8 cellular contexts compared by ENCODE assay signal in the genomic region with DNA sequence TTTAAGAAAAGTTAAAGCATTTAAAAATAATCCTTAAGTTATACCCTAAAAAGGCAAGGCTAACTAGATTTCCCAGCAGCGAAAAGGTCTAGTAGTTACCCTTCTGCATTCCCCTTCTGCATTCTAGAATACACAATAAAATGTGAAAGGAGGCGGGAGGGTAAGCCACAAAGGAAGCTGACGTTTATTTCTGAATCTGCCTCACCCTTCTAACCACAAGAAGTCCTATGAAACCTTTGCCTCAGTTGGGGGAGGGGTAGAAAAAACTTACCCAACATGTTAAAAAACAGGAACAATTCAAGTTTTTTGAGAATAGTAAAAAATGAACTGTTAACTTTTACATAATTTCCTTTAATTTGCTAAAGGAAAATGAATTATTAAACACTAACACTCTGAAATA. TPM values are rescaled to one million over a fixed set of nuclear protein-coding genes. Genes with fewer than 3 reads are reported as not detected.
DNase-seq lines count a peak whose midpoint lies in the region; ATAC-seq lines count a peak whose summit lies in the region.

No MANE protein-coding gene starts in this region.

- in situ Hi-C loops in HAP-1 (cut with MboI; ENCODE audit: low sequenced_read_pairs) = no loop called here

- H3K9me3 Mint-ChIP-seq in activated CD4-positive, alpha-beta T cell treated with anti-CD3 and anti-CD28 coated beads, Interleukin-2, amount 10 ng/mL, durations not matched to agents 7 days and 5 days = no peaks in the 10 kb centered on the region
- H3K9me3 Mint-ChIP-seq in stimulated activated memory B cell treated with anti-CD40 and anti-IgM and Interleukin-4, amounts not matched to agents 10 μg/mL and 1 μg/mL and 100 μg/mL, for 72 hours = no peaks in the 10 kb centered on the region

- no peaks in the 10 kb centered on the region; the same call in 1 of the 2 replicates for H3K36me3 ChIP-seq in HAP-1 (replicated peaks)

- peak; percentile 94 for ATAC-seq in stimulated activated memory B cell treated with anti-CD40 and anti-IgM and Interleukin-4, amounts not matched to agents 10 μg/mL and 1 μg/mL and 100 μg/mL, for 72 hours

- peak overlapping the region; percentile 95 for H3K27ac Mint-ChIP-seq in activated CD4-positive, alpha-beta T cell treated with anti-CD3 and anti-CD28 coated beads, Interleukin-2, amount 10 ng/mL, durations not matched to agents 7 days and 5 days
- peak overlapping the region; percentile 37 for H3K27ac Mint-ChIP-seq in stimulated activated memory B cell treated with anti-CD40 and anti-IgM and Interleukin-4, amounts not matched to agents 10 μg/mL and 1 μg/mL and 100 μg/mL, for 72 hours

- H3K36me3 Mint-ChIP-seq in activated CD4-positive, alpha-beta T cell treated with anti-CD3 and anti-CD28 coated beads, Interleukin-2, amount 10 ng/mL, durations not matched to agents 7 days and 5 days (ENCODE audit: low read depth) = peaks cover 86% of the 10 kb centered on the region
- peaks cover 65% of the 10 kb centered on the region for H3K36me3 Mint-ChIP-seq in stimulated activated memory B cell treated with anti-CD40 and anti-IgM and Interleukin-4, amounts not matched to agents 10 μg/mL and 1 μg/mL and 100 μg/mL, for 72 hours

- POLR2A ChIA-PET in activated CD4-positive, alpha-beta T cell treated with anti-CD3 and anti-CD28 coated beads, Interleukin-2, amount 10 ng/mL, durations not matched to agents 7 days and 5 days (lab: Charles Lee) = interaction anchor here (2.0 kb wide), 1 partner anchor 16 kb away, joined by 6 read pairs; no protein-coding TSS in a partner anchor

- H3K9me3 ChIP-seq in HAP-1 = no peaks in the 10 kb centered on the region

- peak overlapping the region; percentile 68 for H3K4me3 Mint-ChIP-seq in activated CD4-positive, alpha-beta T cell treated with anti-CD3 and anti-CD28 coated beads, Interleukin-2, amount 10 ng/mL, durations not matched to agents 7 days and 5 days
- peak overlapping the region; percentile 15 for H3K4me3 Mint-ChIP-seq in stimulated activated memory B cell treated with anti-CD40 and anti-IgM and Interleukin-4, amounts not matched to agents 10 μg/mL and 1 μg/mL and 100 μg/mL, for 72 hours

- peak; percentile 52 to 61 for DNase-seq in activated CD4-positive, alpha-beta T cell treated with anti-CD3 and anti-CD28 coated beads for 4 hours
- DNase-seq in activated CD4-positive, alpha-beta T cell treated with anti-CD3 and anti-CD28 coated beads for 1 hour = no peak
- DNase-seq in HAP-1 (ENCODE audit: low spot score in 2 of 2) (peak; percentile 33 to 72), KG1 (lab: John Stamatoyannopoulos, UW) (peak; percentile 88), globus pallidus (ENCODE audit: low spot score) (peak; percentile 43), NCI-H2171 treated with DMSO at 0.1 percent for 48 hours (lab: John Stamatoyannopoulos, UW) (no peak)
- DNase-seq in activated CD4-positive, alpha-beta T cell treated with anti-CD3 and anti-CD28 coated beads, Interleukin-2, amount 10 ng/mL, durations not matched to agents 7 days and 5 days = peak; percentile 86

- no peak overlapping the region for H3K4me3 ChIP-seq in HAP-1

- peaks cover 6% of the 10 kb centered on the region for H3K4me1 ChIP-seq in HAP-1

- CTCF ChIA-PET in activated CD4-positive, alpha-beta T cell treated with anti-CD3 and anti-CD28 coated beads, Interleukin-2, amount 10 ng/mL, durations not matched to agents 7 days and 5 days (lab: Charles Lee) = interaction anchor here (0.8 to 3.3 kb wide), 4 partner anchors 16 to 116 kb away, joined by 3 to 11 read pairs (median 4); no protein-coding TSS in a partner anchor

- H3K4me1 Mint-ChIP-seq in activated CD4-positive, alpha-beta T cell treated with anti-CD3 and anti-CD28 coated beads, Interleukin-2, amount 10 ng/mL, durations not matched to agents 7 days and 5 days = peaks cover 71% of the 10 kb centered on the region
- H3K4me1 Mint-ChIP-seq in stimulated activated memory B cell treated with anti-CD40 and anti-IgM and Interleukin-4, amounts not matched to agents 10 μg/mL and 1 μg/mL and 100 μg/mL, for 72 hours = peaks cover 56% of the 10 kb centered on the region

- no peaks in the 10 kb centered on the region for H3K27me3 Mint-ChIP-seq in activated CD4-positive, alpha-beta T cell treated with anti-CD3 and anti-CD28 coated beads, Interleukin-2, amount 10 ng/mL, durations not matched to agents 7 days and 5 days
- no peaks in the 10 kb centered on the region for H3K27me3 Mint-ChIP-seq in stimulated activated memory B cell treated with anti-CD40 and anti-IgM and Interleukin-4, amounts not matched to agents 10 μg/mL and 1 μg/mL and 100 μg/mL, for 72 hours

- H3K27me3 ChIP-seq in HAP-1 (ENCODE audit: low read depth) = no peaks in the 10 kb centered on the region

RNA-seq across cellular contexts. Expression of a gene that starts 11.3 kb away (rescaled TPM):
- 100 to 1,000 TPM; 329 to 403 TPM for total RNA-seq in activated CD4-positive, alpha-beta T cell treated with anti-CD3 and anti-CD28 coated beads, Interleukin-2, amount 10 ng/mL, durations not matched to agents 7 days and 5 days

Comparison
In these comparisons a context has a peak if more than half of its experiments do, and no peak if none do; other contexts are left out.
1. DNase-seq: peak in activated CD4-positive, alpha-beta T cell treated with anti-CD3 and anti-CD28 coated beads for 4 hours (2 of 2), HAP-1 (2 of 2), KG1 (single experiment), activated CD4-positive, alpha-beta T cell treated with anti-CD3 and anti-CD28 coated beads, Interleukin-2, amount 10 ng/mL, durations not matched to agents 7 days and 5 days (single experiment) and globus pallidus (single experiment); none in activated CD4-positive, alpha-beta T cell treated with anti-CD3 and anti-CD28 coated beads for 1 hour (single experiment) and NCI-H2171 treated with DMSO at 0.1 percent for 48 hours (single experiment).